Comparison of ENCODE assay signal across 21 cellular contexts in the genomic region with DNA sequence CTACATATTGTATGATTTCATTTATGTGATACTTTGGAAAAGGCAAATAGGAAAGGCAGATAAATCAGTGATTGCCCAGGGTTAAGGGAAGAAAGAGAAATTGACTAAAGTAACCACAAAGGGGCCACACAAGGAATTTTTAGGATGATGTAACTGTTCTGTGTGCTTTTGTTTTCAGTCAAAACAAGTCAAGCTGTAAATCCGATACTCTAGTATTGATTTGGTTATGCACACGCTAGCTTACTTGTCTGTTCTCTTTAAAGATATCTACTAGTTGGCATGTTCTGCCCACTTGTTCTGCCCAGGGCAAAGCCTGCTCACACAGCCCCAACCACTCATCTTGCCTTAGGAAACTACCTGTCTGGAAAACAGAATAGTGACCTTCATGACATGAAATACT.
"Had no signal": no experiment of that assay in that cellular context is flagged by ENCODE, and none has a peak within 500 bp of the region (broad histone marks: within the 10 kb centered on the region; RNA-seq: fewer than 3 reads in every experiment).

No MANE protein-coding gene starts in this region.

- H3K36me3 ChIP-seq: esophagus squamous epithelium, right atrium auricular region, stomach, vagina had no signal

- H3K27ac Mint-ChIP-seq: activated CD4-positive, alpha-beta T cell treated with anti-CD3 and anti-CD28 coated beads, Interleukin-2, amount 10 ng/mL, durations not matched to agents 7 days and 5 days; activated CD8-positive, alpha-beta T cell treated with anti-CD3 and anti-CD28 coated beads, Interleukin-2, amount 10 ng/mL, durations not matched to agents 7 days and 5 days; activated naive CD4-positive, alpha-beta T cell treated with anti-CD3 and anti-CD28 coated beads for 36 hours; activated T-cell treated with anti-CD3 and anti-CD28 coated beads, Interleukin-2, amount 50 U/mL, for 24 hours; effector memory CD8-positive, alpha-beta T cell; nephron had no signal

- H3K4me3 Mint-ChIP-seq: activated CD4-positive, alpha-beta T cell treated with anti-CD3 and anti-CD28 coated beads, Interleukin-2, amount 10 ng/mL, durations not matched to agents 7 days and 5 days; activated CD8-positive, alpha-beta T cell treated with anti-CD3 and anti-CD28 coated beads, Interleukin-2, amount 10 ng/mL, durations not matched to agents 7 days and 5 days; activated naive CD4-positive, alpha-beta T cell treated with anti-CD3 and anti-CD28 coated beads for 36 hours; activated T-cell treated with anti-CD3 and anti-CD28 coated beads, Interleukin-2, amount 50 U/mL, for 24 hours; effector memory CD8-positive, alpha-beta T cell; nephron had no signal

- DNase-seq: activated CD4-positive, alpha-beta T cell treated with anti-CD3 and anti-CD28 coated beads, Interleukin-2, amount 10 ng/mL, durations not matched to agents 7 days and 5 days; activated CD8-positive, alpha-beta T cell treated with anti-CD3 and anti-CD28 coated beads, Interleukin-2, amount 10 ng/mL, durations not matched to agents 7 days and 5 days; activated naive CD4-positive, alpha-beta T cell treated with anti-CD3 and anti-CD28 coated beads for 36 hours; activated T-cell treated with anti-CD3 and anti-CD28 coated beads, Interleukin-2, amount 50 U/mL, for 24 hours; anterior cingulate cortex; effector memory CD8-positive, alpha-beta T cell; esophagus squamous epithelium; left colon; midbrain; stimulated activated CD4-positive, alpha-beta T cell treated with anti-CD3 and anti-CD28 coated beads, Interleukin-4, amount 100 ng/mL, for 1 hour; stomach; T-helper 1 cell; T-helper 9 cell; trophoblast cell had no signal

- H3K27me3 Mint-ChIP-seq: activated CD4-positive, alpha-beta T cell treated with anti-CD3 and anti-CD28 coated beads, Interleukin-2, amount 10 ng/mL, durations not matched to agents 7 days and 5 days; activated T-cell treated with anti-CD3 and anti-CD28 coated beads, Interleukin-2, amount 50 U/mL, for 24 hours; effector memory CD8-positive, alpha-beta T cell had no signal

- H3K9me3 ChIP-seq: vagina had no signal

- H3K4me3 ChIP-seq: breast epithelium, esophagus squamous epithelium, hepatocyte, right atrium auricular region, smooth muscle cell, stomach, vagina had no signal

- H3K27ac ChIP-seq: breast epithelium, esophagus squamous epithelium, hepatocyte, right atrium auricular region, stomach, vagina had no signal

- ATAC-seq: activated CD4-positive, CD25-positive, alpha-beta regulatory T cell treated with anti-CD3 and anti-CD28 coated beads, Interleukin-2, amount 50 U/mL, for 24 hours; activated CD8-positive, alpha-beta T cell treated with anti-CD3 and anti-CD28 coated beads, Interleukin-2, amount 10 ng/mL, durations not matched to agents 7 days and 5 days; effector memory CD8-positive, alpha-beta T cell; left colon had no signal

- H3K4me1 ChIP-seq: breast epithelium had no signal
